ENCODE assay signal across 8 cellular contexts in genomic region chr17:42798383-42799380, GRCh38. TPM values are rescaled to one million over a fixed set of nuclear protein-coding genes. Genes with fewer than 3 reads are reported as not detected.
DNase-seq lines count a peak whose midpoint lies in the region; ATAC-seq and TF ChIP-seq lines count a peak whose summit lies in the region.

CNTD1 (plus strand) TSS chr17:42798861; CDS start chr17:42799068, 207 bp downstream.
COA3 (minus strand) TSS chr17:42798704; CDS start chr17:42798681, 23 bp downstream.

- peaks cover 5% of the 10 kb centered on the region for H3K79me2 ChIP-seq in fibroblast of lung (ENCODE audit: control insufficient read depth, insufficient read depth, low read length)

- H3K4me1 Mint-ChIP-seq in activated T-helper 1 cell treated with anti-CD3 and anti-CD28 coated beads, Interleukin-12 subunit alpha, Interleukin-12 subunit beta, Interleukin-2, Interleukin-4 antibody, amounts not matched to agents 30 ng/mL and 10 ng/mL and 1 ng/mL, durations not matched to agents 14 hours and 24 hours and 36 hours (ENCODE audit: low read depth) = peaks cover 19% of the 10 kb centered on the region
- H3K4me1 Mint-ChIP-seq in naive B cell = peaks cover 20 to 43% (median 39%) of the 10 kb centered on the region in 3 donors

- H3K9me3 Mint-ChIP-seq in activated T-helper 1 cell treated with anti-CD3 and anti-CD28 coated beads, Interleukin-12 subunit alpha, Interleukin-12 subunit beta, Interleukin-2, Interleukin-4 antibody, amounts not matched to agents 30 ng/mL and 10 ng/mL and 1 ng/mL, durations not matched to agents 14 hours and 24 hours and 36 hours = no peaks in the 10 kb centered on the region
- H3K9me3 Mint-ChIP-seq in naive B cell = no peaks in the 10 kb centered on the region

- H3K4me1 ChIP-seq in BLaER1 (peaks cover 21% of the 10 kb centered on the region), Peyer's patch (peaks cover 0 to 29% (median 2%) of the 10 kb centered on the region in 4 donors), fibroblast of lung (ENCODE audit: control insufficient read depth, extremely low read depth, insufficient read depth, low read length) (no peaks in the 10 kb centered on the region)

- peak within 1 kb of the TSS; percentile 90 for H3K4me3 Mint-ChIP-seq in activated T-helper 1 cell treated with anti-CD3 and anti-CD28 coated beads, Interleukin-12 subunit alpha, Interleukin-12 subunit beta, Interleukin-2, Interleukin-4 antibody, amounts not matched to agents 30 ng/mL and 10 ng/mL and 1 ng/mL, durations not matched to agents 14 hours and 24 hours and 36 hours
- peak within 1 kb of the TSS; percentile 90 to 98 (median 96) for H3K4me3 Mint-ChIP-seq in naive B cell

- H3K27me3 Mint-ChIP-seq in activated T-helper 1 cell treated with anti-CD3 and anti-CD28 coated beads, Interleukin-12 subunit alpha, Interleukin-12 subunit beta, Interleukin-2, Interleukin-4 antibody, amounts not matched to agents 30 ng/mL and 10 ng/mL and 1 ng/mL, durations not matched to agents 14 hours and 24 hours and 36 hours (ENCODE audit: insufficient read depth) = peaks cover 3% of the 10 kb centered on the region
- peaks cover 0 to 5% (median 0%) of the 10 kb centered on the region in 3 donors for H3K27me3 Mint-ChIP-seq in naive B cell

- DNase-seq in Peyer's patch (peak; percentile 80 to 93 (median 92)), fibroblast of lung (ENCODE audit: low read depth in 2 of 2) (peak; percentile 82 to 84), naive B cell (peak; percentile 68)
- peak; percentile 73 for DNase-seq in activated T-helper 1 cell treated with anti-CD3 and anti-CD28 coated beads, Interleukin-12 subunit alpha, Interleukin-12 subunit beta, Interleukin-2, Interleukin-4 antibody, amounts not matched to agents 30 ng/mL and 10 ng/mL and 1 ng/mL, durations not matched to agents 14 hours and 24 hours and 36 hours (ENCODE audit: low spot score)
- DNase-seq in stimulated activated CD8-positive, alpha-beta memory T cell treated with anti-CD3 and anti-CD28 coated beads, Interleukin-7, amount 100 ng/mL, for 48 hours (ENCODE audit: extremely low read depth in 1 of 2, low read depth in 1 of 2) = peak; percentile 68 to 76

- no peaks in the 10 kb centered on the region for H4K20me1 ChIP-seq in BLaER1
- H4K20me1 ChIP-seq in fibroblast of lung (ENCODE audit: control insufficient read depth, extremely low read depth, insufficient read depth, low read length) = no peaks in the 10 kb centered on the region

- TF ChIP-seq EP300 in Ishikawa (IDR thresholded peaks at IDR 0.05; ENCODE audit: borderline replicate concordance) = no peak

- H3K36me3 Mint-ChIP-seq in activated T-helper 1 cell treated with anti-CD3 and anti-CD28 coated beads, Interleukin-12 subunit alpha, Interleukin-12 subunit beta, Interleukin-2, Interleukin-4 antibody, amounts not matched to agents 30 ng/mL and 10 ng/mL and 1 ng/mL, durations not matched to agents 14 hours and 24 hours and 36 hours (ENCODE audit: low read depth) = peaks cover 3% of the 10 kb centered on the region
- H3K36me3 Mint-ChIP-seq in naive B cell = peaks cover 0 to 8% of the 10 kb centered on the region in 2 donors

- ATAC-seq in GM19324 (IDR thresholded peaks at IDR 0.05; ENCODE audit: low FRiP score, unreplicated experiment) (peak; percentile 77), naive B cell (ENCODE audit: low read depth in 2 of 2) (peak; percentile 99)

- no peak for TF ChIP-seq RAD21 in Ishikawa (IDR thresholded peaks at IDR 0.05; ENCODE audit: low read depth)

- peak within 1 kb of the TSS; percentile 69 for H3K27ac ChIP-seq in BLaER1
- peak within 1 kb of the TSS; percentile 68 to 93 (median 78) for H3K27ac ChIP-seq in Peyer's patch
- H3K27ac ChIP-seq in fibroblast of lung (ENCODE audit: insufficient read depth, low read length) = peak within 1 kb of the TSS; percentile 49

- H3K9me3 ChIP-seq in BLaER1 = no peaks in the 10 kb centered on the region
- H3K9me3 ChIP-seq in Peyer's patch = no peaks in the 10 kb centered on the region
- no peaks in the 10 kb centered on the region for H3K9me3 ChIP-seq in fibroblast of lung (ENCODE audit: control insufficient read depth, insufficient read depth, low read depth, low read length)

- peak within 1 kb of the TSS; percentile 98 for H3K4me2 ChIP-seq in BLaER1
- H3K4me2 ChIP-seq in fibroblast of lung (ENCODE audit: extremely low read depth, insufficient read depth, low read length) = peak within 1 kb of the TSS; percentile 94

- H3K36me3 ChIP-seq in BLaER1 (peaks cover 21% of the 10 kb centered on the region), Peyer's patch (peaks cover 0 to 5% (median 0%) of the 10 kb centered on the region in 3 donors), fibroblast of lung (ENCODE audit: control insufficient read depth, insufficient read depth, low read length) (peaks cover 3% of the 10 kb centered on the region)

- H3K27ac Mint-ChIP-seq in activated T-helper 1 cell treated with anti-CD3 and anti-CD28 coated beads, Interleukin-12 subunit alpha, Interleukin-12 subunit beta, Interleukin-2, Interleukin-4 antibody, amounts not matched to agents 30 ng/mL and 10 ng/mL and 1 ng/mL, durations not matched to agents 14 hours and 24 hours and 36 hours = peak within 1 kb of the TSS; percentile 56
- H3K27ac Mint-ChIP-seq in naive B cell = peak within 1 kb of the TSS; percentile 33 to 92 (median 86)

- TF ChIP-seq CTCF in Peyer's patch (IDR thresholded peaks at IDR 0.05) (no peak), fibroblast of lung (conservative IDR thresholded peaks at IDR 0.05 in 1 of 2, IDR thresholded peaks at IDR 0.05 in 1 of 2; ENCODE audit: low read depth in 1 of 2, low read length in 2 of 2) (peak in 1 of 2 donors; percentile 2)

- H3K4me3 ChIP-seq in BLaER1 = peak within 1 kb of the TSS; percentile 85
- H3K4me3 ChIP-seq in Peyer's patch = peak within 1 kb of the TSS; percentile 66 to 96 (median 84)
- H3K4me3 ChIP-seq in fibroblast of lung (replicated peaks in 1 of 4; ENCODE audit: control extremely low read depth in 1 of 4, insufficient read depth in 1 of 4, low read depth in 3 of 4, low read length in 4 of 4) = peak within 1 kb of the TSS; percentile 59 to 96 (median 88)

- H2AFZ ChIP-seq in fibroblast of lung (ENCODE audit: low read length) = peak within 1 kb of the TSS; percentile 94

- intact Hi-C loops in activated T-helper 1 cell treated with anti-CD3 and anti-CD28 coated beads, Interleukin-12 subunit alpha, Interleukin-12 subunit beta, Interleukin-2, Interleukin-4 antibody, amounts not matched to agents 30 ng/mL and 10 ng/mL and 1 ng/mL, durations not matched to agents 14 hours and 24 hours and 36 hours (cut with micrococcal nuclease) = loop anchor here (1.0 kb wide), 3 partner anchors 25 to 77 kb away; partner anchors contain the start of genes BECN1 and VPS25

- H3K27me3 ChIP-seq in BLaER1 = no peaks in the 10 kb centered on the region
- no peaks in the 10 kb centered on the region for H3K27me3 ChIP-seq in Peyer's patch
- H3K27me3 ChIP-seq in fibroblast of lung (ENCODE audit: control insufficient read depth, insufficient read depth, low read length) = no peaks in the 10 kb centered on the region

- peak in 1 of 2 donors; percentile 63 for TF ChIP-seq POLR2A in Peyer's patch (IDR thresholded peaks at IDR 0.05)

- H3K9ac ChIP-seq in BLaER1 (peak within 1 kb of the TSS; percentile 85), fibroblast of lung (ENCODE audit: insufficient read depth, low read length) (peak within 1 kb of the TSS; percentile 75)

TF ChIP-seq in Ishikawa, 13 proteins besides CTCF, POLR2A, EP300 and RAD21 (continues in another document):
- TF ChIP-seq TCF12 (IDR thresholded peaks at IDR 0.05; ENCODE audit: low read depth) = peak; percentile 76
- TF ChIP-seq CREB1 (IDR thresholded peaks at IDR 0.05; ENCODE audit: low read depth) = no peak
- TF ChIP-seq EGR1 (IDR thresholded peaks at IDR 0.05) = no peak
- peak; percentile 93 for TF ChIP-seq YY1 (IDR thresholded peaks at IDR 0.05; ENCODE audit: low read depth)
- peak; percentile 19; the same call in 1 of the 2 replicates for TF ChIP-seq USF1 (IDR thresholded peaks at IDR 0.05)
- TF ChIP-seq ZBTB7A (IDR thresholded peaks at IDR 0.05; ENCODE audit: low read depth) = no peak
- no peak for TF ChIP-seq FOXM1 (IDR thresholded peaks at IDR 0.05; ENCODE audit: borderline replicate concordance, low read depth)

RNA-seq across cellular contexts. Expression of gene CNTD1, which starts in this region (rescaled TPM):
- total RNA-seq in Peyer's patch (not detected), fibroblast of lung (0.26 and 0.66 TPM in 2 replicates)
- not detected in 2 replicates for total RNA-seq in activated T-helper 1 cell treated with anti-CD3 and anti-CD28 coated beads, Interleukin-12 subunit alpha, Interleukin-12 subunit beta, Interleukin-2, Interleukin-4 antibody, amounts not matched to agents 30 ng/mL and 10 ng/mL and 1 ng/mL, durations not matched to agents 14 hours and 24 hours and 36 hours
- polyA plus RNA-seq in fibroblast of lung (0.14 TPM in 1 of 2 replicates, not detected in the other), naive B cell (ENCODE audit: low read depth in 6 of 6) (under 1 TPM in 5 of 6 donors, not detected in 1; 0.17 to 0.74 (median 0.70) TPM)
- polyA plus RNA-seq in fibroblast of lung (2012) = 0.27 and 0.51 TPM in 2 replicates
- not detected in 2 replicates for polyA minus RNA-seq in fibroblast of lung (ENCODE audit: low replicate concordance)

RNA-seq across cellular contexts. Expression of gene COA3, which starts in this region (rescaled TPM):
- total RNA-seq in Peyer's patch (100 to 1,000 TPM in 3 of 4 donors, 10 to 100 TPM in 1; 68.5 to 156 (median 139) TPM), fibroblast of lung (53.5 and 59.8 TPM in 2 replicates)
- 53.5 and 59.3 TPM in 2 replicates for total RNA-seq in activated T-helper 1 cell treated with anti-CD3 and anti-CD28 coated beads, Interleukin-12 subunit alpha, Interleukin-12 subunit beta, Interleukin-2, Interleukin-4 antibody, amounts not matched to agents 30 ng/mL and 10 ng/mL and 1 ng/mL, durations not matched to agents 14 hours and 24 hours and 36 hours
- polyA plus RNA-seq in fibroblast of lung (80.3 and 97.1 TPM in 2 replicates), naive B cell (ENCODE audit: low read depth in 6 of 6) (100 to 1,000 TPM; 117 to 157 (median 133) TPM)
- polyA plus RNA-seq in fibroblast of lung (2012) = 104 and 125 TPM in 2 replicates
- polyA minus RNA-seq in fibroblast of lung (ENCODE audit: low replicate concordance) = 60.9 and 79.8 TPM in 2 replicates

Comparison
In these comparisons a context has a peak if more than half of its experiments do, and no peak if none do; other contexts are left out.
1. Peak in every context shown above with its lines: DNase-seq, ATAC-seq, H3K4me3 ChIP-seq and H3K27ac ChIP-seq.